Comparison of ENCODE assay signal across 15 cellular contexts in genomic region chr9:2298217-2298616, GRCh38.
A peak's percentile ranks its signal among the peaks of the same experiment; 100 is the strongest.
DNase-seq lines count a peak whose midpoint lies in the region; ATAC-seq and TF ChIP-seq lines count a peak whose summit lies in the region.
"Had no signal": no experiment of that assay in that cellular context is flagged by ENCODE, and none has a peak within 500 bp of the region (broad histone marks: within the 10 kb centered on the region; RNA-seq: fewer than 3 reads in every experiment).

No MANE protein-coding gene starts in this region.

- no peak overlapping the region for H3K4me3 Mint-ChIP-seq in Caco-2 (ENCODE audit: unreplicated experiment)
- no peak overlapping the region for H3K4me3 Mint-ChIP-seq in activated CD8-positive, alpha-beta memory T cell treated with anti-CD3 and anti-CD28 coated beads, Interleukin-2, amount 10 ng/mL, durations not matched to agents 7 days and 5 days
- H3K4me3 Mint-ChIP-seq: CD4-positive, CD25-positive, alpha-beta regulatory T cell had no signal

- H3K4me3 ChIP-seq in Caco-2 (ENCODE audit: low read depth, low read length) (no peak overlapping the region), lower lobe of right lung (no peak overlapping the region)
- H3K4me3 ChIP-seq: A549, HAP-1 had no signal

- H3K27me3 ChIP-seq in Caco-2 (replicated peaks; ENCODE audit: control insufficient read depth, insufficient read depth, low read length) (no peaks in the 10 kb centered on the region), lower lobe of right lung (ENCODE audit: low read depth) (no peaks in the 10 kb centered on the region)

- intact Hi-C loops in Caco-2 (cut with micrococcal nuclease; ENCODE audit: unreplicated experiment), result no loop called here
- intact Hi-C loops in lower lobe of right lung (cut with DNase I), result no loop called here
- intact Hi-C loops in cardiac septum (cut with DNase I), result no loop called here

- POLR2A ChIA-PET in Caco-2 (lab: Charles Lee), result no interaction called here

- H3K27ac Mint-ChIP-seq in Caco-2 (ENCODE audit: unreplicated experiment), result peak overlapping the region; percentile 19
- no peak overlapping the region for H3K27ac Mint-ChIP-seq in activated CD8-positive, alpha-beta memory T cell treated with anti-CD3 and anti-CD28 coated beads, Interleukin-2, amount 10 ng/mL, durations not matched to agents 7 days and 5 days
- H3K27ac Mint-ChIP-seq: CD4-positive, CD25-positive, alpha-beta regulatory T cell had no signal

- peaks cover 17% of the 10 kb centered on the region for H3K9me3 Mint-ChIP-seq in Caco-2 (ENCODE audit: unreplicated experiment)
- peaks cover 2% of the 10 kb centered on the region for H3K9me3 Mint-ChIP-seq in activated CD8-positive, alpha-beta memory T cell treated with anti-CD3 and anti-CD28 coated beads, Interleukin-2, amount 10 ng/mL, durations not matched to agents 7 days and 5 days (ENCODE audit: low read depth)

- H3K9me3 ChIP-seq in Caco-2 (no peaks in the 10 kb centered on the region), lower lobe of right lung (no peaks in the 10 kb centered on the region)
- H3K9me3 ChIP-seq: A549, HAP-1, SK-N-SH had no signal

- peaks cover 2% of the 10 kb centered on the region for H3K27me3 Mint-ChIP-seq in Caco-2 (ENCODE audit: insufficient read depth, unreplicated experiment)
- peaks cover 7% of the 10 kb centered on the region for H3K27me3 Mint-ChIP-seq in activated CD8-positive, alpha-beta memory T cell treated with anti-CD3 and anti-CD28 coated beads, Interleukin-2, amount 10 ng/mL, durations not matched to agents 7 days and 5 days

- no peaks in the 10 kb centered on the region for H3K4me1 Mint-ChIP-seq in Caco-2 (ENCODE audit: low read depth, unreplicated experiment)
- H3K4me1 Mint-ChIP-seq in activated CD8-positive, alpha-beta memory T cell treated with anti-CD3 and anti-CD28 coated beads, Interleukin-2, amount 10 ng/mL, durations not matched to agents 7 days and 5 days, result no peaks in the 10 kb centered on the region
- H3K4me1 Mint-ChIP-seq: CD4-positive, CD25-positive, alpha-beta regulatory T cell had no signal

- DNase-seq in NCI-H1092 treated with DMSO at 0.1 percent for 48 hours (lab: John Stamatoyannopoulos, UW), result peak; percentile 63
- no peak for DNase-seq in NCI-H1092 (lab: John Stamatoyannopoulos, UW)
- no peak for DNase-seq in Caco-2
- DNase-seq in lower lobe of right lung, result no peak
- no peak for DNase-seq in activated CD8-positive, alpha-beta memory T cell treated with anti-CD3 and anti-CD28 coated beads, Interleukin-2, amount 10 ng/mL, durations not matched to agents 7 days and 5 days
- no peak for DNase-seq in activated effector memory CD4-positive, alpha-beta T cell treated with Interleukin-2 at 50 U/mL for 16 hours
- DNase-seq in cardiac septum (ENCODE audit: low spot score), result no peak
- DNase-seq: AML-193; CD4-positive, CD25-positive, alpha-beta regulatory T cell; NCI-H1436; SK-N-SH; T-helper 1 cell had no signal

- BruUV-seq in Caco-2 (replicated peaks; lab: Mats Ljungman, UMichigan), result no TSS peak

- CTCF ChIA-PET in Caco-2 (lab: Charles Lee), result no interaction called here
- CTCF ChIA-PET in activated CD8-positive, alpha-beta memory T cell treated with anti-CD3 and anti-CD28 coated beads, Interleukin-2, amount 10 ng/mL, durations not matched to agents 7 days and 5 days (lab: Charles Lee), result no interaction called here

- no peak for ATAC-seq in lower lobe of right lung
- no peak for ATAC-seq in activated CD8-positive, alpha-beta memory T cell treated with anti-CD3 and anti-CD28 coated beads, Interleukin-2, amount 10 ng/mL, durations not matched to agents 7 days and 5 days
- ATAC-seq: A549 had no signal

- peak overlapping the region; percentile 87 for H3K27ac ChIP-seq in VCaP
- peak overlapping the region; percentile 65 for H3K27ac ChIP-seq in lower lobe of right lung
- H3K27ac ChIP-seq: A549 had no signal

- H3K36me3 ChIP-seq in Caco-2 (ENCODE audit: control insufficient read depth, insufficient read depth, low read length) (no peaks in the 10 kb centered on the region), lower lobe of right lung (no peaks in the 10 kb centered on the region)
- H3K36me3 ChIP-seq: HAP-1 had no signal

- H3K36me3 Mint-ChIP-seq in Caco-2 (ENCODE audit: insufficient read depth, unreplicated experiment), result no peaks in the 10 kb centered on the region
- no peaks in the 10 kb centered on the region for H3K36me3 Mint-ChIP-seq in activated CD8-positive, alpha-beta memory T cell treated with anti-CD3 and anti-CD28 coated beads, Interleukin-2, amount 10 ng/mL, durations not matched to agents 7 days and 5 days
- H3K36me3 Mint-ChIP-seq: CD4-positive, CD25-positive, alpha-beta regulatory T cell had no signal

- TF ChIP-seq CTCF in Caco-2 (IDR thresholded peaks at IDR 0.05; ENCODE audit: insufficient read depth in 1 of 2, low read depth in 1 of 2, low read length in 1 of 2, severe bottlenecking in 1 of 2, unreplicated experiment in 1 of 2) (no peak), VCaP (conservative IDR thresholded peaks at IDR 0.05) (no peak), lower lobe of right lung (IDR thresholded peaks at IDR 0.05) (no peak)

- H3K4me1 ChIP-seq in Caco-2 (no peaks in the 10 kb centered on the region), lower lobe of right lung (no peaks in the 10 kb centered on the region)
- H3K4me1 ChIP-seq: A549 had no signal
